Comparison of ENCODE assay signal across 1 cellular context in genomic region chr5:71972777-71973473, GRCh38.
TF ChIP-seq lines count a peak whose summit lies in the region.

No MANE protein-coding gene starts in this region.

TF ChIP-seq in HepG2, 621 proteins besides CTCF, POLR2A, EP300 and RAD21 (continued from another document and continues in another):
- TF ChIP-seq NFAT5 (CRISPR knock-in tag; IDR thresholded peaks at IDR 0.05) (no peak), SAP130 (CRISPR knock-in tag; IDR thresholded peaks at IDR 0.05; ENCODE audit: low read depth) (peak; percentile 68), ZNF609 (CRISPR knock-in tag; IDR thresholded peaks at IDR 0.05; ENCODE audit: borderline replicate concordance) (peak; percentile 70), ZSCAN29 (CRISPR knock-in tag; conservative IDR thresholded peaks at IDR 0.05) (0 out of 2 replicates have a peak, but pooled peaks have one; percentile 50), HNRNPL (IDR thresholded peaks at IDR 0.05; ENCODE audit: low read depth, low read length) (no peak), CEBPG (CRISPR knock-in tag; IDR thresholded peaks at IDR 0.05) (0 out of 2 replicates have a peak, but pooled peaks have one; percentile 11), FOXO1 (CRISPR knock-in tag; IDR thresholded peaks at IDR 0.05) (peak; percentile 44; the same call in 1 of the 2 replicates), RXRB (CRISPR knock-in tag; IDR thresholded peaks at IDR 0.05; ENCODE audit: borderline replicate concordance) (0 out of 2 replicates have a peak, but pooled peaks have one; percentile 22), ZNF292 (CRISPR knock-in tag; IDR thresholded peaks at IDR 0.05; ENCODE audit: borderline replicate concordance, low read depth) (peak; percentile 59; the same call in 1 of the 2 replicates), GMEB2 (CRISPR knock-in tag; IDR thresholded peaks at IDR 0.05; ENCODE audit: low read depth) (no peak), PTBP1 (IDR thresholded peaks at IDR 0.05; ENCODE audit: low read depth, low read length, poor library complexity, severe bottlenecking) (no peak), ZNF782 (CRISPR knock-in tag; IDR thresholded peaks at IDR 0.05; ENCODE audit: borderline replicate concordance) (no peak), NR2F6 (IDR thresholded peaks at IDR 0.05) (no peak; the same call in 1 of the 2 replicates), NR2F6 (CRISPR knock-in tag; IDR thresholded peaks at IDR 0.05) (peak; percentile 18; the same call in 1 of the 2 replicates), ZNF629 (CRISPR knock-in tag; conservative IDR thresholded peaks at IDR 0.05) (peak; percentile 94), MEIS2 (CRISPR knock-in tag; IDR thresholded peaks at IDR 0.05) (peak; percentile 36; the same call in 1 of the 2 replicates), SKIL (CRISPR knock-in tag; IDR thresholded peaks at IDR 0.05; ENCODE audit: borderline replicate concordance) (peak; percentile 81), FOXA3 (CRISPR knock-in tag; IDR thresholded peaks at IDR 0.05) (peak; percentile 62; the same call in 1 of the 2 replicates), FOSL2 (CRISPR knock-in tag; IDR thresholded peaks at IDR 0.05) (0 out of 2 replicates have a peak, but pooled peaks have one; percentile 11), AHDC1 (CRISPR knock-in tag; IDR thresholded peaks at IDR 0.05; ENCODE audit: borderline replicate concordance) (0 out of 2 replicates have a peak, but pooled peaks have one; percentile 66), PHF8 (CRISPR knock-in tag; IDR thresholded peaks at IDR 0.05) (no peak), TEF (CRISPR knock-in tag; IDR thresholded peaks at IDR 0.05) (no peak), UBTF (CRISPR knock-in tag; IDR thresholded peaks at IDR 0.05) (peak; percentile 25; the same call in 1 of the 2 replicates)
